Comparison of ENCODE assay signal across 6 cellular contexts in the genomic region with DNA sequence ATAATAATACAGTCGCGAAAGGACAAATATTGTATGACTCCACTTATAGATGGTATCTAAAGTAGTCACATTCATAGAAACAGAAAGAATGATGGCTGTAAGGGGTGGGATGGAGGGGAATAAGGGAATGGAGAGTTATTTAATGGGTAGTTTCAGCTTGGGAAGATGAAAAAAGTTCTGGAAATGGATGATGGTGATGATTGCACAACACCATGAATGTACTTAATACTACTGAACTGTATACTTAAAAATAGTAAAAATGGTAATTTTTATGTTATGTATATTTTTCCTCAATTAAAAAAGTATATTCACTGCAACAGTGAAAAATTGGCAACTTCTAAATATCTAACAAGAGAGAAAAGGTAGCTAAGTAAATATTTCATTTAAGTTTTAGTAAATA.
"Had no signal": no experiment of that assay in that cellular context is flagged by ENCODE, and none has a peak within 500 bp of the region (broad histone marks: within the 10 kb centered on the region; RNA-seq: fewer than 3 reads in every experiment).

No MANE protein-coding gene starts in this region.

- H3K27ac Mint-ChIP-seq: IgD-negative memory B cell had no signal

- H3K27me3 Mint-ChIP-seq: IgD-negative memory B cell had no signal

- H3K4me3 Mint-ChIP-seq: IgD-negative memory B cell had no signal

- H3K27ac ChIP-seq: HL-60, KMS-11 had no signal

- DNase-seq: KBM-7, KG1 had no signal

- H3K4me2 ChIP-seq: KMS-11 had no signal

- FAIRE-seq: HTR-8/SVneo had no signal

- H3K9ac ChIP-seq: KMS-11 had no signal
